12 cellular contexts compared by ENCODE assay signal in genomic region chr5:61604626-61605025, GRCh38.
"Had no signal": no experiment of that assay in that cellular context is flagged by ENCODE, and none has a peak within 500 bp of the region (broad histone marks: within the 10 kb centered on the region; RNA-seq: fewer than 3 reads in every experiment).

No MANE protein-coding gene starts in this region.

- H3K9me3 Mint-ChIP-seq: activated CD4-positive, alpha-beta memory T cell treated with anti-CD3 and anti-CD28 coated beads for 36 hours; activated T-cell treated with anti-CD3 and anti-CD28 coated beads, Interleukin-2, amount 50 U/mL, for 4 hours; natural killer cell; stimulated activated naive CD8-positive, alpha-beta T cell treated with anti-CD3 and anti-CD28 coated beads, Interleukin-15, Interleukin-2, amounts not matched to agents 100 ng/mL and 50 ng/mL, for 24 hours had no signal

- H3K9me3 ChIP-seq: breast epithelium, testis had no signal

- H3K36me3 ChIP-seq: breast epithelium had no signal

- DNase-seq: activated CD4-positive, alpha-beta memory T cell treated with anti-CD3 and anti-CD28 coated beads for 36 hours; activated effector memory CD4-positive, alpha-beta T cell treated with anti-CD3 and anti-CD28 coated beads, Interleukin-2, amount 50 U/mL, for 16 hours; activated T-cell treated with anti-CD3 and anti-CD28 coated beads, Interleukin-2, amount 50 U/mL, for 4 hours; kidney glomerular epithelial cell; natural killer cell; stimulated activated CD4-positive, alpha-beta T cell treated with anti-CD3 and anti-CD28 coated beads, Interleukin-4, amount 100 ng/mL, for 24 hours; SW 1271; testis had no signal

- H3K27ac ChIP-seq: breast epithelium, testis had no signal

- H3K27ac Mint-ChIP-seq: activated CD4-positive, alpha-beta memory T cell treated with anti-CD3 and anti-CD28 coated beads for 36 hours; activated naive CD8-positive, alpha-beta T cell; natural killer cell; stimulated activated naive CD8-positive, alpha-beta T cell treated with anti-CD3 and anti-CD28 coated beads, Interleukin-15, Interleukin-2, amounts not matched to agents 100 ng/mL and 50 ng/mL, for 24 hours had no signal

- H3K4me3 Mint-ChIP-seq: activated CD4-positive, alpha-beta memory T cell treated with anti-CD3 and anti-CD28 coated beads for 36 hours; activated naive CD8-positive, alpha-beta T cell; activated T-cell treated with anti-CD3 and anti-CD28 coated beads, Interleukin-2, amount 50 U/mL, for 4 hours; natural killer cell; stimulated activated naive CD8-positive, alpha-beta T cell treated with anti-CD3 and anti-CD28 coated beads, Interleukin-15, Interleukin-2, amounts not matched to agents 100 ng/mL and 50 ng/mL, for 24 hours had no signal

- H3K36me3 Mint-ChIP-seq: activated CD4-positive, alpha-beta memory T cell treated with anti-CD3 and anti-CD28 coated beads for 36 hours; activated naive CD8-positive, alpha-beta T cell; natural killer cell had no signal

- H3K27me3 ChIP-seq: breast epithelium, testis had no signal

- H3K4me1 ChIP-seq: breast epithelium, testis had no signal

- H3K4me3 ChIP-seq: breast epithelium, lung, testis had no signal

- H3K4me1 Mint-ChIP-seq: natural killer cell had no signal
